ENCODE assay signal across 8 cellular contexts in genomic region chr15:40952901-40953712, GRCh38. TPM values are rescaled to one million over a fixed set of nuclear protein-coding genes. Genes with fewer than 3 reads are reported as not detected.
DNase-seq lines count a peak whose midpoint lies in the region; ATAC-seq and TF ChIP-seq lines count a peak whose summit lies in the region.

Gene CHAC1, plus strand, starts transcription at chr15:40953471. Its CDS starts 113 bp downstream, at chr15:40953584.

- H3K4me1 ChIP-seq in heart left ventricle = peaks cover 0 to 44% (median 22%) of the 10 kb centered on the region in 12 donors
- peaks cover 15 to 34% (median 26%) of the 10 kb centered on the region in 4 donors for H3K4me1 ChIP-seq in upper lobe of left lung

- H3K27me3 ChIP-seq in SU-DHL-6 (ENCODE audit: low read length) = no peaks in the 10 kb centered on the region
- no peaks in the 10 kb centered on the region for H3K27me3 ChIP-seq in heart left ventricle
- no peaks in the 10 kb centered on the region for H3K27me3 ChIP-seq in upper lobe of left lung

- no peaks in the 10 kb centered on the region for H4K20me1 ChIP-seq in SU-DHL-6 (ENCODE audit: low read depth, low read length)

- TF ChIP-seq CTCF in GM12865 (IDR thresholded peaks at IDR 0.05; ENCODE audit: insufficient read depth, low read depth, low read length, missing control alignments) (no peak), SU-DHL-6 (IDR thresholded peaks at IDR 0.05; ENCODE audit: insufficient read depth, low read length, poor library complexity, severe bottlenecking) (no peak), heart left ventricle (IDR thresholded peaks at IDR 0.05) (peak in 3 of 12 donors; percentile 9 to 20 (median 10)), upper lobe of left lung (IDR thresholded peaks at IDR 0.05) (peak in 2 of 6 experiments; percentile 23 to 36)

- WGBS in heart left ventricle, 4 donors = 1% methylated on average over 41 to 72 of the region's 72 CpGs
- WGBS in upper lobe of left lung, 2 donors = 2 to 4% methylated on average over 14 to 15 of the region's 72 CpGs

- TF ChIP-seq POLR2A in heart left ventricle (IDR thresholded peaks at IDR 0.05) = peak; percentile 26 to 60
- peak in 2 of 4 donors; percentile 56 to 84 for TF ChIP-seq POLR2A in upper lobe of left lung (IDR thresholded peaks at IDR 0.05)

- no peaks in the 10 kb centered on the region for H3K9me2 ChIP-seq in SU-DHL-6 (replicated peaks; ENCODE audit: insufficient read depth, low read length)

- H3K27ac ChIP-seq in SU-DHL-6 (ENCODE audit: low read depth, low read length) (peak within 1 kb of the TSS; percentile 45), heart left ventricle (peak within 1 kb of the TSS in 11 of 12 donors; percentile 14 to 87 (median 71)), upper lobe of left lung (peak within 1 kb of the TSS; percentile 83 to 89 (median 86))

- DNase-seq in GM12865 (ENCODE audit: low read depth) (peak; percentile 97), NCI-H1105 treated with DMSO at 0.1 percent for 48 hours (lab: John Stamatoyannopoulos, UW) (peak; percentile 89), heart left ventricle (peak; percentile 93 to 96 (median 96)), posterior cingulate gyrus (peak; percentile 79 to 100 (median 94)), upper lobe of left lung (peak; percentile 98)
- DNase-seq in activated naive CD8-positive, alpha-beta T cell treated with anti-CD3 and anti-CD28 coated beads, Interleukin-2, amount 50 U/mL, for 16 hours (ENCODE audit: low read depth, low spot score) = peak; percentile 92

- no peaks in the 10 kb centered on the region for H3K79me2 ChIP-seq in SU-DHL-6 (ENCODE audit: insufficient read depth, low read length)

- TF ChIP-seq EP300 in upper lobe of left lung (IDR thresholded peaks at IDR 0.05) = no peak

- peak within 1 kb of the TSS; percentile 81 for H3K9ac ChIP-seq in SU-DHL-6 (ENCODE audit: low read length)

- peak within 1 kb of the TSS; percentile 79 for H3K4me2 ChIP-seq in SU-DHL-6 (ENCODE audit: low read depth, low read length, poor library complexity, severe bottlenecking)

- ATAC-seq in HG02642 (IDR thresholded peaks at IDR 0.05; ENCODE audit: poor library complexity, unreplicated experiment) = peak; percentile 94
- peak; percentile 72 to 92 (median 91) for ATAC-seq in heart left ventricle
- peak; percentile 93 to 96 for ATAC-seq in upper lobe of left lung (ENCODE audit: low FRiP score in 2 of 2)

- intact Hi-C loops in heart left ventricle (cut with DNase I) (loop anchor here in 1 of 10 donors (5.0 kb wide), 1 partner anchor 59 kb away; no protein-coding TSS in a partner anchor), posterior cingulate gyrus (cut with DNase I) (no loop called here)

- no peaks in the 10 kb centered on the region for H3F3A ChIP-seq in SU-DHL-6 (ENCODE audit: insufficient read depth)

- H3K36me3 ChIP-seq in SU-DHL-6 (ENCODE audit: low read length) (no peaks in the 10 kb centered on the region), heart left ventricle (no peaks in the 10 kb centered on the region), upper lobe of left lung (peaks cover 0 to 7% (median 0%) of the 10 kb centered on the region in 4 donors)

- H3K9me3 ChIP-seq in SU-DHL-6 (ENCODE audit: insufficient read depth, low read length) (no peaks in the 10 kb centered on the region), heart left ventricle (no peaks in the 10 kb centered on the region), upper lobe of left lung (no peaks in the 10 kb centered on the region)

- peak within 1 kb of the TSS; percentile 78 for H3K4me3 ChIP-seq in GM12865 (ENCODE audit: low read depth, low read length)
- peak within 1 kb of the TSS; percentile 66 for H3K4me3 ChIP-seq in SU-DHL-6 (ENCODE audit: insufficient read depth, low read length, poor library complexity, severe bottlenecking)
- peak within 1 kb of the TSS; percentile 59 to 83 (median 74) for H3K4me3 ChIP-seq in heart left ventricle
- peak within 1 kb of the TSS; percentile 61 to 74 (median 66) for H3K4me3 ChIP-seq in upper lobe of left lung

- H2AFZ ChIP-seq in SU-DHL-6 (ENCODE audit: low read depth, low read length, severe bottlenecking) = peak within 1 kb of the TSS; percentile 91

RNA-seq across cellular contexts. Expression of gene CHAC1, which starts in this region (rescaled TPM):
- total RNA-seq in heart left ventricle (1 to 10 TPM in 6 of 9 donors, under 1 TPM in 3; 0.72 to 5.3 (median 1.8) TPM), upper lobe of left lung (10 to 100 TPM in 1 of 6 donors, 1 to 10 TPM in 5; 2.6 to 11.1 (median 3.4) TPM)
- 1 to 10 TPM; 2.4 to 6.1 TPM for polyA plus RNA-seq in heart left ventricle

Comparison
In these comparisons a context has a peak if more than half of its experiments do, and no peak if none do; other contexts are left out.
1. Peak in every context shown above with its lines: DNase-seq, ATAC-seq, H3K4me3 ChIP-seq and H3K27ac ChIP-seq.